In genomic region chr1:7422561-7422960, GRCh38 we compare ENCODE assay signal across 16 cellular contexts.
"Had no signal": no experiment of that assay in that cellular context is flagged by ENCODE, and none has a peak within 500 bp of the region (broad histone marks: within the 10 kb centered on the region; RNA-seq: fewer than 3 reads in every experiment).

No MANE protein-coding gene starts in this region.

- H3K4me3 ChIP-seq: hepatocyte, thoracic aorta had no signal

- H3K36me3 ChIP-seq: thoracic aorta had no signal

- H3K4me1 Mint-ChIP-seq: activated naive CD4-positive, alpha-beta T cell treated with anti-CD3 and anti-CD28 coated beads, Interleukin-2, amount 10 ng/mL, durations not matched to agents 7 days and 5 days; immature natural killer cell; memory B cell had no signal

- ATAC-seq: foreskin keratinocyte had no signal

- H3K27ac Mint-ChIP-seq: activated CD4-positive, alpha-beta memory T cell treated with anti-CD3 and anti-CD28 coated beads for 36 hours; activated naive CD4-positive, alpha-beta T cell treated with anti-CD3 and anti-CD28 coated beads, Interleukin-2, amount 10 ng/mL, durations not matched to agents 7 days and 5 days; immature natural killer cell; memory B cell had no signal

- H3K36me3 Mint-ChIP-seq: activated CD4-positive, alpha-beta memory T cell treated with anti-CD3 and anti-CD28 coated beads for 36 hours; activated naive CD4-positive, alpha-beta T cell treated with anti-CD3 and anti-CD28 coated beads, Interleukin-2, amount 10 ng/mL, durations not matched to agents 7 days and 5 days; immature natural killer cell had no signal

- H3K9me3 ChIP-seq: thoracic aorta had no signal

- H3K27me3 Mint-ChIP-seq: activated naive CD4-positive, alpha-beta T cell treated with anti-CD3 and anti-CD28 coated beads, Interleukin-2, amount 10 ng/mL, durations not matched to agents 7 days and 5 days had no signal

- H3K4me1 ChIP-seq: foreskin keratinocyte had no signal

- DNase-seq: activated CD4-positive, alpha-beta memory T cell treated with anti-CD3 and anti-CD28 coated beads for 36 hours; activated CD4-positive, alpha-beta T cell treated with anti-CD3 and anti-CD28 coated beads for 4 hours; activated CD4-positive, CD25-positive, alpha-beta regulatory T cell; activated naive CD4-positive, alpha-beta T cell treated with anti-CD3 and anti-CD28 coated beads, Interleukin-2, amount 10 ng/mL, durations not matched to agents 7 days and 5 days; activated T-cell treated with anti-CD3 and anti-CD28 coated beads, Interleukin-2, amount 50 U/mL, for 48 hours; amygdala; effector memory CD4-positive, alpha-beta T cell; foreskin keratinocyte; immature natural killer cell; nucleus accumbens; stimulated activated CD4-positive, alpha-beta T cell treated with anti-CD3 and anti-CD28 coated beads, Interleukin-4, amount 100 ng/mL, for 1 hour; stimulated activated naive CD4-positive, alpha-beta T cell; T-helper 9 cell had no signal

- H3K27me3 ChIP-seq: foreskin keratinocyte, hepatocyte had no signal

- H3K27ac ChIP-seq: foreskin keratinocyte, hepatocyte, thoracic aorta had no signal

- H3K4me3 Mint-ChIP-seq: activated CD4-positive, alpha-beta memory T cell treated with anti-CD3 and anti-CD28 coated beads for 36 hours; activated naive CD4-positive, alpha-beta T cell treated with anti-CD3 and anti-CD28 coated beads, Interleukin-2, amount 10 ng/mL, durations not matched to agents 7 days and 5 days; immature natural killer cell; memory B cell had no signal
